ENCODE assay signal across 9 cellular contexts in genomic region chr6:144264270-144265060, GRCh38. TPM values are rescaled to one million over a fixed set of nuclear protein-coding genes. Genes with fewer than 3 reads are reported as not detected.
DNase-seq lines count a peak whose midpoint lies in the region; ATAC-seq, FAIRE-seq and TF ChIP-seq lines count a peak whose summit lies in the region.
"Had no signal": no experiment of that assay in that cellular context is flagged by ENCODE, and none has a peak within 500 bp of the region (broad histone marks: within the 10 kb centered on the region; RNA-seq: fewer than 3 reads in every experiment).

No MANE protein-coding gene starts in this region.

- H3K9me3 ChIP-seq in HAP-1 (no peaks in the 10 kb centered on the region), hepatocyte (ENCODE audit: low read depth) (no peaks in the 10 kb centered on the region), skeletal muscle tissue (ENCODE audit: control insufficient read depth in 3 of 3, low read length in 3 of 3) (no peaks in the 10 kb centered on the region), small intestine (ENCODE audit: control insufficient read depth, low read depth) (no peaks in the 10 kb centered on the region)

- 30% methylated on average over 7 of the region's 7 CpGs for WGBS in hepatocyte (ENCODE audit: low lambda C conversion rate, missing lambda C conversion rate)
- 72 to 75% (median 73%) methylated on average over 7 of the region's 7 CpGs for WGBS in small intestine, 3 donors

- in situ Hi-C loops in HAP-1 (cut with MboI; ENCODE audit: low sequenced_read_pairs), result no loop called here

- ATAC-seq in HG03342 (IDR thresholded peaks at IDR 0.05; ENCODE audit: unreplicated experiment), result no peak

- H3K4me3 ChIP-seq in HAP-1 (no peak overlapping the region), hepatocyte (no peak overlapping the region), skeletal muscle tissue (ENCODE audit: low read length in 3 of 3) (no peak overlapping the region), small intestine (ENCODE audit: low read depth in 1 of 2, low read length in 2 of 2) (no peak overlapping the region)

- no peak for FAIRE-seq in small intestine (lab: Jason Lieb, UNC)

- no peaks in the 10 kb centered on the region for H3K9me2 ChIP-seq in hepatocyte (replicated peaks; ENCODE audit: insufficient read depth)

- H3K4me1 ChIP-seq in HAP-1, result peaks cover 44% of the 10 kb centered on the region
- peaks cover 26% of the 10 kb centered on the region for H3K4me1 ChIP-seq in hepatocyte (ENCODE audit: insufficient read depth)
- peaks cover 6 to 17% (median 12%) of the 10 kb centered on the region in 3 donors for H3K4me1 ChIP-seq in skeletal muscle tissue (ENCODE audit: control insufficient read depth in 3 of 3, insufficient read depth in 3 of 3, low read length in 3 of 3)
- H3K4me1 ChIP-seq in small intestine (ENCODE audit: control insufficient read depth in 2 of 2, insufficient read depth in 1 of 2, low read depth in 1 of 2, low read length in 1 of 2), result no peaks in the 10 kb centered on the region

- no peaks in the 10 kb centered on the region for H4K20me1 ChIP-seq in hepatocyte (ENCODE audit: insufficient read depth, poor library complexity, severe bottlenecking)

- H3K36me3 ChIP-seq in HAP-1 (replicated peaks), result no peaks in the 10 kb centered on the region
- H3K36me3 ChIP-seq in hepatocyte (replicated peaks; ENCODE audit: insufficient read depth, low read depth), result no peaks in the 10 kb centered on the region
- no peaks in the 10 kb centered on the region for H3K36me3 ChIP-seq in skeletal muscle tissue (ENCODE audit: control insufficient read depth in 3 of 3, insufficient read depth in 3 of 3, low read length in 3 of 3)
- no peaks in the 10 kb centered on the region for H3K36me3 ChIP-seq in small intestine (ENCODE audit: control insufficient read depth in 2 of 2, insufficient read depth in 2 of 2, low read length in 2 of 2)

- H3K9ac ChIP-seq in skeletal muscle tissue (ENCODE audit: low read depth in 1 of 3, low read length in 3 of 3), result no peak overlapping the region

- DNase-seq in HAP-1 (ENCODE audit: low spot score in 2 of 2) (peak; percentile 47 to 55), amniotic epithelial cell (ENCODE audit: low read depth) (peak; percentile 96), hepatocyte (ENCODE audit: low spot score) (peak; percentile 80), small intestine (no peak), NCI-H2029 (lab: John Stamatoyannopoulos, UW) (no peak), NCI-H1930 (lab: John Stamatoyannopoulos, UW) (no peak)
- DNase-seq: effector memory CD4-positive, alpha-beta T cell had no signal

- H3K27me3 ChIP-seq in HAP-1 (ENCODE audit: low read depth), result no peaks in the 10 kb centered on the region
- H3K27me3 ChIP-seq in hepatocyte, result no peaks in the 10 kb centered on the region
- H3K27me3 ChIP-seq in skeletal muscle tissue (ENCODE audit: control insufficient read depth in 3 of 3, insufficient read depth in 3 of 3, low read length in 3 of 3), result no peaks in the 10 kb centered on the region
- no peaks in the 10 kb centered on the region for H3K27me3 ChIP-seq in small intestine (ENCODE audit: control insufficient read depth in 2 of 2, insufficient read depth in 2 of 2, low read length in 2 of 2)

- peak overlapping the region; percentile 89 for H3K27ac ChIP-seq in hepatocyte
- peak overlapping the region; percentile 63 for H3K27ac ChIP-seq in skeletal muscle tissue (ENCODE audit: low read depth, low read length)
- no peak overlapping the region for H3K27ac ChIP-seq in small intestine (ENCODE audit: low read depth in 1 of 2, low read length in 1 of 2)

- peak overlapping the region; percentile 71 for H3K4me2 ChIP-seq in hepatocyte

- H3K79me2 ChIP-seq in hepatocyte, result no peaks in the 10 kb centered on the region

- TF ChIP-seq CTCF in hepatocyte (IDR thresholded peaks at IDR 0.05; ENCODE audit: poor library complexity), result no peak

- peak overlapping the region; percentile 36 for H2AFZ ChIP-seq in hepatocyte

RNA-seq across cellular contexts. Expression of gene UTRN, which starts 20.7 kb away (rescaled TPM):
- total RNA-seq in hepatocyte (86.5 and 112 TPM in 2 replicates), skeletal muscle tissue (149 TPM)
- polyA plus RNA-seq in hepatocyte (33.1 and 54.0 TPM in 2 replicates), small intestine (10 to 100 TPM in 2 of 3 donors, 1 to 10 TPM in 1; 10.0 to 25.7 (median 10.7) TPM)

Comparison
In these comparisons a context has a peak if more than half of its experiments do, and no peak if none do; other contexts are left out.
1. DNase-seq: peak in HAP-1 (2 of 2), amniotic epithelial cell (single experiment) and hepatocyte (single experiment); none in small intestine (single experiment), NCI-H2029 (single experiment) and NCI-H1930 (0 of 2).
2. H3K27ac ChIP-seq: peak in hepatocyte (single experiment) and skeletal muscle tissue (single experiment); none in small intestine (0 of 2).